11 cellular contexts compared by ENCODE assay signal in genomic region chr1:71587961-71588360, GRCh38.
DNase-seq lines count a peak whose midpoint lies in the region; FAIRE-seq and TF ChIP-seq lines count a peak whose summit lies in the region.
"Had no signal": no experiment of that assay in that cellular context is flagged by ENCODE, and none has a peak within 500 bp of the region (broad histone marks: within the 10 kb centered on the region; RNA-seq: fewer than 3 reads in every experiment).

No MANE protein-coding gene starts in this region.

- no peaks in the 10 kb centered on the region for H4K20me1 ChIP-seq in neural cell (ENCODE audit: insufficient read depth)

- H3K4me2 ChIP-seq in neural cell (ENCODE audit: low read length), result no peak overlapping the region

- peak; percentile 13 for DNase-seq in EL
- DNase-seq in NCI-H1694 treated with DMSO at 0.1 percent for 48 hours (lab: John Stamatoyannopoulos, UW), result peak; percentile 79
- no peak for DNase-seq in stimulated activated naive CD4-positive, alpha-beta T cell (lab: John Stamatoyannopoulos, UW)
- no peak for DNase-seq in ascending aorta (ENCODE audit: low spot score in 2 of 2)
- no peak for DNase-seq in activated CD4-positive, alpha-beta T cell treated with anti-CD3 and anti-CD28 coated beads for 4 hours
- DNase-seq in activated CD4-positive, alpha-beta T cell treated with anti-CD3 and anti-CD28 coated beads, Interleukin-2, amount 50 U/mL, for 4 hours, result no peak
- DNase-seq: activated gamma-delta T cell treated with Interleukin-2 at 50 U/mL for 16 hours, NCI-H187 had no signal

- H3K27me3 ChIP-seq in neural cell (ENCODE audit: insufficient read depth, low read depth, low read length), result no peaks in the 10 kb centered on the region
- no peaks in the 10 kb centered on the region for H3K27me3 ChIP-seq in ascending aorta

- H3K9ac ChIP-seq in neural cell (ENCODE audit: low read length), result no peak overlapping the region

- peak; percentile 88 for TF ChIP-seq RAD21 in neural cell (conservative IDR thresholded peaks at IDR 0.05)

- intact Hi-C loops in ascending aorta (cut with DNase I), result no loop called here

- TF ChIP-seq CTCF in neural cell (IDR thresholded peaks at IDR 0.05; ENCODE audit: poor library complexity, severe bottlenecking) (peak; percentile 76), ascending aorta (IDR thresholded peaks at IDR 0.05) (no peak)

- no peaks in the 10 kb centered on the region for H3K79me2 ChIP-seq in neural cell (replicated peaks; ENCODE audit: insufficient read depth, low read length)

- no peaks in the 10 kb centered on the region for H3F3A ChIP-seq in neural cell (ENCODE audit: insufficient read depth, low read length, poor library complexity, severe bottlenecking)

- H3K27ac ChIP-seq in neural cell (ENCODE audit: low read length) (no peak overlapping the region), ascending aorta (no peak overlapping the region)

- H3K4me3 ChIP-seq in neural cell (ENCODE audit: low read length) (no peak overlapping the region), ascending aorta (no peak overlapping the region)
- H3K4me3 ChIP-seq: lung had no signal

- H3K9me2 ChIP-seq in neural cell (ENCODE audit: insufficient read depth, low read length), result no peaks in the 10 kb centered on the region

- no peak for TF ChIP-seq EP300 in neural cell (conservative IDR thresholded peaks at IDR 0.05; ENCODE audit: poor library complexity, severe bottlenecking)

- no peaks in the 10 kb centered on the region for H3K4me1 ChIP-seq in ascending aorta

- no peaks in the 10 kb centered on the region for H3K9me3 ChIP-seq in neural cell (ENCODE audit: low read length)
- no peaks in the 10 kb centered on the region for H3K9me3 ChIP-seq in ascending aorta

- peak; percentile 31 for FAIRE-seq in colon (lab: Jason Lieb, UNC)

- H2AFZ ChIP-seq in neural cell (ENCODE audit: low read depth, low read length), result no peak overlapping the region

- H3K36me3 ChIP-seq in neural cell (ENCODE audit: insufficient read depth, low read length) (no peaks in the 10 kb centered on the region), ascending aorta (no peaks in the 10 kb centered on the region)

TF ChIP-seq in neural cell, 6 proteins besides CTCF, POLR2A, EP300 and RAD21:
- TF ChIP-seq SMC3 (conservative IDR thresholded peaks at IDR 0.05; ENCODE audit: poor library complexity) (peak; percentile 79), POLR2AphosphoS5 (IDR thresholded peaks at IDR 0.05) (no peak)

Comparison
In these comparisons a context has a peak if more than half of its experiments do, and no peak if none do; other contexts are left out.
1. DNase-seq: peak in EL (single experiment) and NCI-H1694 treated with DMSO at 0.1 percent for 48 hours (single experiment); none in stimulated activated naive CD4-positive, alpha-beta T cell (0 of 6), ascending aorta (0 of 2), activated CD4-positive, alpha-beta T cell treated with anti-CD3 and anti-CD28 coated beads for 4 hours (0 of 2) and activated CD4-positive, alpha-beta T cell treated with anti-CD3 and anti-CD28 coated beads, Interleukin-2, amount 50 U/mL, for 4 hours (0 of 2).